ENCODE assay signal across 9 cellular contexts in genomic region chr17:73091410-73091769, GRCh38. TPM values are rescaled to one million over a fixed set of nuclear protein-coding genes. Genes with fewer than 3 reads are reported as not detected.
DNase-seq lines count a peak whose midpoint lies in the region; ATAC-seq, FAIRE-seq and TF ChIP-seq lines count a peak whose summit lies in the region.
"Had no signal": no experiment of that assay in that cellular context is flagged by ENCODE, and none has a peak within 500 bp of the region (broad histone marks: within the 10 kb centered on the region; RNA-seq: fewer than 3 reads in every experiment).

No MANE protein-coding gene starts in this region.

- ATAC-seq in gastrocnemius medialis = no peak
- no peak for ATAC-seq in GM18909 (IDR thresholded peaks at IDR 0.05; ENCODE audit: poor library complexity, unreplicated experiment)

- intact Hi-C loops in gastrocnemius medialis (cut with DNase I; ENCODE audit: low total_unique reads) = no loop called here

- H3K9ac ChIP-seq in SU-DHL-6 (ENCODE audit: low read length) = peak overlapping the region; percentile 81

- H3K4me2 ChIP-seq in SU-DHL-6 (ENCODE audit: low read depth, low read length, poor library complexity, severe bottlenecking) = peak overlapping the region; percentile 73

- no peaks in the 10 kb centered on the region for H4K20me1 ChIP-seq in SU-DHL-6 (ENCODE audit: low read depth, low read length)

- peaks cover 10% of the 10 kb centered on the region in 2 donors for H3K4me1 ChIP-seq in gastrocnemius medialis

- TF ChIP-seq POLR2A in gastrocnemius medialis (IDR thresholded peaks at IDR 0.05) (no peak), H54 (IDR thresholded peaks at IDR 0.05; ENCODE audit: low read depth, low read length) (no peak)

- H3K79me2 ChIP-seq in SU-DHL-6 (ENCODE audit: insufficient read depth, low read length) = peaks cover 8% of the 10 kb centered on the region

- no peak overlapping the region for H2AFZ ChIP-seq in SU-DHL-6 (ENCODE audit: low read depth, low read length, severe bottlenecking)

- in situ Hi-C loops in gastrocnemius medialis (cut with MboI; ENCODE audit: low sequenced_read_pairs in 4 of 4) = no loop called here

- H3K4me3 ChIP-seq in GM12865 (ENCODE audit: low read depth, low read length) = peak overlapping the region; percentile 89
- H3K4me3 ChIP-seq in SU-DHL-6 (ENCODE audit: insufficient read depth, low read length, poor library complexity, severe bottlenecking) = peak overlapping the region; percentile 81
- H3K4me3 ChIP-seq in foreskin fibroblast (ENCODE audit: low read depth in 1 of 2, low read length in 2 of 2) = peak overlapping the region; percentile 69 to 71
- H3K4me3 ChIP-seq in gastrocnemius medialis = peak overlapping the region; percentile 76 to 96 (median 80)

- H3K9me2 ChIP-seq in SU-DHL-6 (replicated peaks; ENCODE audit: insufficient read depth, low read length) = no peaks in the 10 kb centered on the region

- H3K27me3 ChIP-seq in SU-DHL-6 (ENCODE audit: low read length) = no peaks in the 10 kb centered on the region
- no peaks in the 10 kb centered on the region for H3K27me3 ChIP-seq in gastrocnemius medialis

- no peaks in the 10 kb centered on the region; the same call in 1 of the 2 replicates for H3F3A ChIP-seq in SU-DHL-6 (ENCODE audit: insufficient read depth)

- no peak for TF ChIP-seq CTCF in GM12865 (IDR thresholded peaks at IDR 0.05; ENCODE audit: insufficient read depth, low read depth, low read length, missing control alignments)
- TF ChIP-seq CTCF in SU-DHL-6 (IDR thresholded peaks at IDR 0.05; ENCODE audit: insufficient read depth, low read length, poor library complexity, severe bottlenecking) = no peak
- no peak for TF ChIP-seq CTCF in foreskin fibroblast (IDR thresholded peaks at IDR 0.05; ENCODE audit: low read depth, low read length)
- no peak for TF ChIP-seq CTCF in gastrocnemius medialis (IDR thresholded peaks at IDR 0.05 in 4 of 5, conservative IDR thresholded peaks at IDR 0.05 in 1 of 5)

- H3K27ac ChIP-seq in SU-DHL-6 (ENCODE audit: low read depth, low read length) = no peak overlapping the region
- peak overlapping the region in 3 of 4 donors; percentile 11 to 79 (median 78) for H3K27ac ChIP-seq in gastrocnemius medialis

- FAIRE-seq in H54 (lab: Jason Lieb, UNC) = no peak

- H3K36me3 ChIP-seq in SU-DHL-6 (ENCODE audit: low read length) = no peaks in the 10 kb centered on the region
- H3K36me3 ChIP-seq in gastrocnemius medialis = peaks cover 0 to 5% of the 10 kb centered on the region in 2 donors

- H3K9me3 ChIP-seq in SU-DHL-6 (ENCODE audit: insufficient read depth, low read length) = no peaks in the 10 kb centered on the region
- no peaks in the 10 kb centered on the region for H3K9me3 ChIP-seq in gastrocnemius medialis

- DNase-seq in GM12865 (ENCODE audit: low read depth) = no peak
- no peak for DNase-seq in foreskin fibroblast
- DNase-seq in gastrocnemius medialis = no peak
- DNase-seq in NCI-H128 (lab: John Stamatoyannopoulos, UW; ENCODE audit: unreplicated experiment) = no peak
- no peak for DNase-seq in H54 (ENCODE audit: insufficient read length, low spot score)
- no peak for DNase-seq in NCI-H1436 treated with DMSO at 0.1 percent for 48 hours (lab: John Stamatoyannopoulos, UW)
- DNase-seq: NCI-H1092 had no signal

RNA-seq across cellular contexts. Expression of gene SLC39A11, which starts 1.1 kb away (rescaled TPM):
- total RNA-seq in gastrocnemius medialis = 10 to 100 TPM in 2 of 4 donors, 1 to 10 TPM in 2; 7.6 to 28.4 (median 10.7) TPM
